ENCODE assay signal across 35 cellular contexts in genomic region chr3:123012652-123013051, GRCh38. TPM values are rescaled to one million over a fixed set of nuclear protein-coding genes. Genes with fewer than 3 reads are reported as not detected.
"Had no signal": no experiment of that assay in that cellular context is flagged by ENCODE, and none has a peak within 500 bp of the region (broad histone marks: within the 10 kb centered on the region; RNA-seq: fewer than 3 reads in every experiment).

No MANE protein-coding gene starts in this region.

- H3K4me1 Mint-ChIP-seq: activated B cell treated with CpG ODN at 0.5 μM for 24 hours; activated CD4-positive, alpha-beta T cell treated with anti-CD3 and anti-CD28 coated beads, Interleukin-2, amount 10 ng/mL, durations not matched to agents 24 days and 14 days; activated naive CD8-positive, alpha-beta T cell treated with anti-CD3 and anti-CD28 coated beads for 36 hours; activated T-helper 17 cell treated with anti-CD3 and anti-CD28 coated beads, Interleukin-2, amount 50 U/mL, for 72 hours had no signal

- H3K27ac ChIP-seq: ascending aorta, VCaP had no signal

- H3K9me3 ChIP-seq: ascending aorta had no signal

- H3K27me3 ChIP-seq: ascending aorta had no signal

- H3K36me3 Mint-ChIP-seq: activated CD4-positive, alpha-beta memory T cell treated with anti-CD3 and anti-CD28 coated beads for 36 hours; activated naive CD4-positive, alpha-beta T cell treated with anti-CD3 and anti-CD28 coated beads, Interleukin-2, amount 50 U/mL, for 72 hours; activated naive CD8-positive, alpha-beta T cell treated with anti-CD3 and anti-CD28 coated beads for 36 hours had no signal

- ATAC-seq: activated CD8-positive, alpha-beta T cell treated with anti-CD3 and anti-CD28 coated beads for 36 hours; activated naive CD4-positive, alpha-beta T cell treated with anti-CD3 and anti-CD28 coated beads, Interleukin-2, amount 50 U/mL, for 72 hours; activated T-cell treated with anti-CD3 and anti-CD28 coated beads, Interleukin-2, amount 50 U/mL, for 4 hours; activated T-cell treated with anti-CD3 and anti-CD28 coated beads, Interleukin-2, amount 50 U/mL, for 72 hours; activated T-helper 17 cell treated with anti-CD3 and anti-CD28 coated beads, Interleukin-2, amount 50 U/mL, for 72 hours had no signal

- H3K4me3 ChIP-seq: ascending aorta had no signal

- H3K4me1 ChIP-seq: ascending aorta had no signal

- H3K27ac Mint-ChIP-seq: activated B cell treated with CpG ODN at 0.5 μM for 24 hours; activated CD4-positive, alpha-beta memory T cell treated with anti-CD3 and anti-CD28 coated beads for 36 hours; activated CD4-positive, alpha-beta T cell treated with anti-CD3 and anti-CD28 coated beads, Interleukin-2, amount 10 ng/mL, durations not matched to agents 24 days and 14 days; activated CD8-positive, alpha-beta T cell treated with anti-CD3 and anti-CD28 coated beads for 36 hours; activated naive CD4-positive, alpha-beta T cell treated with anti-CD3 and anti-CD28 coated beads for 36 hours; activated naive CD4-positive, alpha-beta T cell treated with anti-CD3 and anti-CD28 coated beads, Interleukin-2, amount 50 U/mL, for 72 hours; activated naive CD8-positive, alpha-beta T cell treated with anti-CD3 and anti-CD28 coated beads for 36 hours; activated T-cell treated with anti-CD3 and anti-CD28 coated beads, Interleukin-2, amount 50 U/mL, for 72 hours; activated T-helper 1 cell treated with anti-CD3 and anti-CD28 coated beads, Interleukin-12 subunit alpha, Interleukin-12 subunit beta, Interleukin-2, Interleukin-4 antibody, amounts not matched to agents 30 ng/mL and 10 ng/mL and 1 ng/mL, durations not matched to agents 14 hours and 24 hours and 36 hours; activated T-helper 17 cell treated with anti-CD3 and anti-CD28 coated beads, Interleukin-2, amount 50 U/mL, for 72 hours; T-helper 1 cell treated with Interleukin-12 subunit alpha and Interleukin-12 subunit beta and Interleukin-4 antibody, amounts not matched to agents 30 μg/mL and 1 μg/mL, for 36 hours; T-helper 2 cell treated with Interferon-gamma antibody and Interleukin-4, amounts not matched to agents 5 μg/mL and 100 μg/mL, for 36 hours had no signal

- H3K9me3 Mint-ChIP-seq: activated B cell treated with CpG ODN at 0.5 μM for 24 hours; activated CD4-positive, alpha-beta memory T cell treated with anti-CD3 and anti-CD28 coated beads for 36 hours; activated CD4-positive, alpha-beta T cell treated with anti-CD3 and anti-CD28 coated beads, Interleukin-2, amount 10 ng/mL, durations not matched to agents 24 days and 14 days; activated CD8-positive, alpha-beta T cell treated with anti-CD3 and anti-CD28 coated beads for 36 hours; activated naive CD4-positive, alpha-beta T cell treated with anti-CD3 and anti-CD28 coated beads for 36 hours; activated naive CD4-positive, alpha-beta T cell treated with anti-CD3 and anti-CD28 coated beads, Interleukin-2, amount 50 U/mL, for 72 hours; activated naive CD8-positive, alpha-beta T cell treated with anti-CD3 and anti-CD28 coated beads for 36 hours; activated T-cell treated with anti-CD3 and anti-CD28 coated beads, Interleukin-2, amount 50 U/mL, for 4 hours; activated T-cell treated with anti-CD3 and anti-CD28 coated beads, Interleukin-2, amount 50 U/mL, for 72 hours; activated T-helper 1 cell treated with anti-CD3 and anti-CD28 coated beads, Interleukin-12 subunit alpha, Interleukin-12 subunit beta, Interleukin-2, Interleukin-4 antibody, amounts not matched to agents 30 ng/mL and 10 ng/mL and 1 ng/mL, durations not matched to agents 14 hours and 24 hours and 36 hours; activated T-helper 17 cell treated with anti-CD3 and anti-CD28 coated beads, Interleukin-2, amount 50 U/mL, for 72 hours; brain; T-helper 1 cell treated with Interleukin-12 subunit alpha and Interleukin-12 subunit beta and Interleukin-4 antibody, amounts not matched to agents 30 μg/mL and 1 μg/mL, for 36 hours; T-helper 2 cell treated with Interferon-gamma antibody and Interleukin-4, amounts not matched to agents 5 μg/mL and 100 μg/mL, for 36 hours had no signal

- FAIRE-seq: TTC549 had no signal

- H3K4me3 Mint-ChIP-seq: activated B cell treated with CpG ODN at 0.5 μM for 24 hours; activated CD4-positive, alpha-beta memory T cell treated with anti-CD3 and anti-CD28 coated beads for 36 hours; activated CD4-positive, alpha-beta T cell treated with anti-CD3 and anti-CD28 coated beads, Interleukin-2, amount 10 ng/mL, durations not matched to agents 24 days and 14 days; activated CD8-positive, alpha-beta T cell treated with anti-CD3 and anti-CD28 coated beads for 36 hours; activated naive CD4-positive, alpha-beta T cell treated with anti-CD3 and anti-CD28 coated beads for 36 hours; activated naive CD8-positive, alpha-beta T cell treated with anti-CD3 and anti-CD28 coated beads for 36 hours; activated T-cell treated with anti-CD3 and anti-CD28 coated beads, Interleukin-2, amount 50 U/mL, for 4 hours; activated T-cell treated with anti-CD3 and anti-CD28 coated beads, Interleukin-2, amount 50 U/mL, for 72 hours; activated T-helper 1 cell treated with anti-CD3 and anti-CD28 coated beads, Interleukin-12 subunit alpha, Interleukin-12 subunit beta, Interleukin-2, Interleukin-4 antibody, amounts not matched to agents 30 ng/mL and 10 ng/mL and 1 ng/mL, durations not matched to agents 14 hours and 24 hours and 36 hours; activated T-helper 17 cell treated with anti-CD3 and anti-CD28 coated beads, Interleukin-2, amount 50 U/mL, for 72 hours; brain; T-helper 1 cell treated with Interleukin-12 subunit alpha and Interleukin-12 subunit beta and Interleukin-4 antibody, amounts not matched to agents 30 μg/mL and 1 μg/mL, for 36 hours; T-helper 2 cell treated with Interferon-gamma antibody and Interleukin-4, amounts not matched to agents 5 μg/mL and 100 μg/mL, for 36 hours had no signal

- H3K36me3 ChIP-seq: ascending aorta had no signal

- DNase-seq: activated B cell treated with CpG ODN at 0.5 μM for 24 hours; activated CD4-positive, alpha-beta memory T cell treated with anti-CD3 and anti-CD28 coated beads for 36 hours; activated CD4-positive, alpha-beta T cell treated with anti-CD3 and anti-CD28 coated beads for 4 hours; activated CD4-positive, alpha-beta T cell treated with anti-CD3 and anti-CD28 coated beads, Interleukin-2, amount 10 ng/mL, durations not matched to agents 24 days and 14 days; activated CD4-positive, alpha-beta T cell treated with anti-CD3 and anti-CD28 coated beads, Interleukin-2, amount 50 U/mL, for 1 hour; activated CD4-positive, alpha-beta T cell treated with anti-CD3 and anti-CD28 coated beads, Interleukin-2, amount 50 U/mL, for 4 hours; activated CD4-positive, CD25-positive, alpha-beta regulatory T cell treated with anti-CD3 and anti-CD28 coated beads, Interleukin-2, amount 50 U/mL, for 72 hours; activated CD8-positive, alpha-beta memory T cell treated with anti-CD3 and anti-CD28 coated beads, Interleukin-2, amount 50 U/mL, for 4 hours; activated CD8-positive, alpha-beta T cell treated with anti-CD3 and anti-CD28 coated beads for 36 hours; activated effector memory CD4-positive, alpha-beta T cell treated with anti-CD3 and anti-CD28 coated beads, Interleukin-2, amount 50 U/mL, for 16 hours; activated gamma-delta T cell treated with Interleukin-2 at 50 U/mL for 16 hours; activated naive CD4-positive, alpha-beta T cell; activated naive CD4-positive, alpha-beta T cell treated with anti-CD3 and anti-CD28 coated beads for 36 hours; activated naive CD4-positive, alpha-beta T cell treated with anti-CD3 and anti-CD28 coated beads, Interleukin-2, amount 50 U/mL, for 16 hours; activated naive CD8-positive, alpha-beta T cell treated with anti-CD3 and anti-CD28 coated beads for 36 hours; activated T-cell treated with anti-CD3 and anti-CD28 coated beads for 4 hours; activated T-cell treated with anti-CD3 and anti-CD28 coated beads, Interleukin-2, amount 50 U/mL, for 1 hour; activated T-cell treated with anti-CD3 and anti-CD28 coated beads, Interleukin-2, amount 50 U/mL, for 4 hours; activated T-cell treated with anti-CD3 and anti-CD28 coated beads, Interleukin-2, amount 50 U/mL, for 72 hours; amygdala; anterior cingulate cortex; central memory CD4-positive, alpha-beta T cell; T-helper 1 cell; T-helper 2 cell; T-helper 9 cell had no signal

- H3K27me3 Mint-ChIP-seq: brain had no signal

RNA-seq across cellular contexts. Expression of gene SEMA5B, which starts 14.9 kb away (rescaled TPM):
- total RNA-seq: activated CD4-positive, alpha-beta memory T cell treated with anti-CD3 and anti-CD28 coated beads for 36 hours; activated CD4-positive, alpha-beta T cell treated with anti-CD3 and anti-CD28 coated beads, Interleukin-2, amount 10 ng/mL, durations not matched to agents 24 days and 14 days; activated CD8-positive, alpha-beta memory T cell treated with anti-CD3 and anti-CD28 coated beads for 36 hours; activated CD8-positive, alpha-beta T cell treated with anti-CD3 and anti-CD28 coated beads for 36 hours; activated naive CD4-positive, alpha-beta T cell treated with anti-CD3 and anti-CD28 coated beads for 36 hours; activated naive CD4-positive, alpha-beta T cell treated with anti-CD3 and anti-CD28 coated beads, Interleukin-2, amount 50 U/mL, for 72 hours; activated naive CD8-positive, alpha-beta T cell treated with anti-CD3 and anti-CD28 coated beads for 36 hours; activated T-cell treated with anti-CD3 and anti-CD28 coated beads, Interleukin-2, amount 50 U/mL, for 4 hours; activated T-cell treated with anti-CD3 and anti-CD28 coated beads, Interleukin-2, amount 50 U/mL, for 72 hours; activated T-helper 1 cell treated with anti-CD3 and anti-CD28 coated beads, Interleukin-12 subunit alpha, Interleukin-12 subunit beta, Interleukin-2, Interleukin-4 antibody, amounts not matched to agents 30 ng/mL and 10 ng/mL and 1 ng/mL, durations not matched to agents 14 hours and 24 hours and 36 hours had no signal
